24 cellular contexts compared by ENCODE assay signal in the genomic region with DNA sequence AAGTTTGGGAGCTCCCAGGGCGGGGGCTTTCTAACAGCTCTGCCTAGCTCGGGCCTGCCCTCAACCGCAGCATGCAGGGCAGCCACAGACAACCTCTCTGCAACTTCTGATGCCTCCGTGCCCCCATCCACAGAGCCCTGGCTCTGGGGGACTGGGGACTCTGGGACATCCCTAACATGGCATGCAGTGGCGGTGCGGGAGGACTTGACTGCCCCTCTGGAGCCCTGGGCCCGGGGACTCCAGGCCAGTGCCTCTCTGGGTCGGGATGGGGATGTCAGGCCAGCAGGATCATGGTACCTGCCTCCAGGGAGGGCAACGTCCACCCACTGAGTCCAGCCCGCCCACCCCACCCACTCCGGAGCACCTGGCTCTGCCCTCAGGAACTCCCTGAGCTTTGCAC. TPM values are rescaled to one million over a fixed set of nuclear protein-coding genes. Genes with fewer than 3 reads are reported as not detected.
DNase-seq lines count a peak whose midpoint lies in the region; TF ChIP-seq lines count a peak whose summit lies in the region.
"Had no signal": no experiment of that assay in that cellular context is flagged by ENCODE, and none has a peak within 500 bp of the region (broad histone marks: within the 10 kb centered on the region; RNA-seq: fewer than 3 reads in every experiment).

No MANE protein-coding gene starts in this region.

- H3K27me3 Mint-ChIP-seq in endothelial cell (ENCODE audit: unreplicated experiment) (peaks cover 9% of the 10 kb centered on the region), mesothelial cell of epicardium (ENCODE audit: low read depth) (no peaks in the 10 kb centered on the region)

- peak overlapping the region; percentile 82 for H3K4me2 ChIP-seq in BLaER1

- TF ChIP-seq POLR2A in stomach (IDR thresholded peaks at IDR 0.05) (no peak), spleen (IDR thresholded peaks at IDR 0.05) (no peak)

- H3K27me3 ChIP-seq in BLaER1 (no peaks in the 10 kb centered on the region), stomach (peaks cover 0 to 7% (median 0%) of the 10 kb centered on the region in 3 donors), spleen (replicated peaks in 1 of 7) (peaks cover 0 to 8% (median 0%) of the 10 kb centered on the region in 7 donors)
- H3K27me3 ChIP-seq in effector memory CD4-positive, alpha-beta T cell (replicated peaks; ENCODE audit: control insufficient read depth, insufficient read depth, low read length, poor library complexity, severe bottlenecking), result no peaks in the 10 kb centered on the region

- H3K4me3 Mint-ChIP-seq in endothelial cell (ENCODE audit: unreplicated experiment) (no peak overlapping the region), mesothelial cell of epicardium (no peak overlapping the region)
- H3K4me3 Mint-ChIP-seq: activated T-cell treated with anti-CD3 and anti-CD28 coated beads, Interleukin-2, amount 50 U/mL, for 4 hours had no signal

- H3K9me3 Mint-ChIP-seq in endothelial cell (ENCODE audit: unreplicated experiment), result no peaks in the 10 kb centered on the region
- no peaks in the 10 kb centered on the region for H3K9me3 Mint-ChIP-seq in mesothelial cell of epicardium
- H3K9me3 Mint-ChIP-seq: activated T-cell treated with anti-CD3 and anti-CD28 coated beads, Interleukin-2, amount 50 U/mL, for 4 hours had no signal

- H3K4me1 Mint-ChIP-seq in endothelial cell (ENCODE audit: unreplicated experiment), result peaks cover 20% of the 10 kb centered on the region
- peaks cover 39% of the 10 kb centered on the region for H3K4me1 Mint-ChIP-seq in mesothelial cell of epicardium

- intact Hi-C loops in stomach (cut with DNase I; ENCODE audit: low total_unique reads) (no loop called here), spleen (cut with DNase I; ENCODE audit: low total_unique reads) (no loop called here)

- peak overlapping the region; percentile 72 for H3K27ac ChIP-seq in BLaER1
- peak overlapping the region in 4 of 5 donors; percentile 26 to 82 (median 70) for H3K27ac ChIP-seq in stomach
- no peak overlapping the region for H3K27ac ChIP-seq in spleen
- no peak overlapping the region for H3K27ac ChIP-seq in effector memory CD4-positive, alpha-beta T cell (ENCODE audit: insufficient read depth, low read length, poor library complexity, severe bottlenecking)
- H3K27ac ChIP-seq: C4-2B had no signal

- no peaks in the 10 kb centered on the region for H4K20me1 ChIP-seq in BLaER1

- peak overlapping the region; percentile 50; the same call in 1 of the 2 replicates for H3K9ac ChIP-seq in BLaER1

- TF ChIP-seq CTCF in endothelial cell (IDR thresholded peaks at IDR 0.05; ENCODE audit: unreplicated experiment) (no peak), mesothelial cell of epicardium (IDR thresholded peaks at IDR 0.05; ENCODE audit: unreplicated experiment) (no peak), stomach (IDR thresholded peaks at IDR 0.05) (no peak), spleen (IDR thresholded peaks at IDR 0.05 in 8 of 11, conservative IDR thresholded peaks at IDR 0.05 in 3 of 11) (no peak)

- H3K4me3 ChIP-seq in BLaER1 (0 out of 2 replicates have a peak overlapping the region, but pooled peaks have one; percentile 31), stomach (peak overlapping the region in 2 of 4 donors; percentile 42 to 46), spleen (no peak overlapping the region)
- no peak overlapping the region for H3K4me3 ChIP-seq in effector memory CD4-positive, alpha-beta T cell (ENCODE audit: insufficient read depth, low read depth, low read length, poor library complexity, severe bottlenecking)

- WGBS in stomach, 5 donors, result 62 to 71% (median 69%) methylated on average over 4 to 11 of the region's 11 CpGs
- WGBS in spleen, 5 donors, result 78 to 91% (median 81%) methylated on average over 8 to 11 of the region's 11 CpGs

- no peaks in the 10 kb centered on the region for H3K9me3 ChIP-seq in BLaER1
- no peaks in the 10 kb centered on the region for H3K9me3 ChIP-seq in stomach
- H3K9me3 ChIP-seq in spleen, result no peaks in the 10 kb centered on the region
- H3K9me3 ChIP-seq in effector memory CD4-positive, alpha-beta T cell (ENCODE audit: control insufficient read depth, low read length), result no peaks in the 10 kb centered on the region

- no peak for DNase-seq in endothelial cell (ENCODE audit: low spot score)
- DNase-seq in mesothelial cell of epicardium (ENCODE audit: low spot score in 2 of 2, unreplicated experiment in 2 of 2), result no peak
- DNase-seq in stomach, result no peak
- no peak for DNase-seq in NCI-H774 (lab: John Stamatoyannopoulos, UW)
- DNase-seq in spleen, result no peak
- DNase-seq in AG08396 (ENCODE audit: low spot score), result no peak
- DNase-seq in effector memory CD4-positive, alpha-beta T cell, result no peak
- DNase-seq: activated CD4-positive, alpha-beta T cell treated with anti-CD3 and anti-CD28 coated beads for 1 hour; activated CD8-positive, alpha-beta memory T cell treated with anti-CD3 and anti-CD28 coated beads for 24 hours; activated naive CD4-positive, alpha-beta T cell treated with Interleukin-2 at 50 U/mL for 16 hours; activated T-cell treated with anti-CD3 and anti-CD28 coated beads, Interleukin-2, amount 50 U/mL, for 4 hours; glutamatergic neuron; NCI-H1092 treated with DMSO at 0.1 percent for 48 hours; NCI-H2107; NCI-H510A; stimulated activated naive CD4-positive, alpha-beta T cell had no signal

- H3K4me1 ChIP-seq in BLaER1, result peaks cover 72% of the 10 kb centered on the region
- peaks cover 12 to 68% (median 35%) of the 10 kb centered on the region in 4 donors for H3K4me1 ChIP-seq in stomach
- H3K4me1 ChIP-seq in spleen, result peaks cover 0 to 7% (median 0%) of the 10 kb centered on the region in 6 donors
- H3K4me1 ChIP-seq in effector memory CD4-positive, alpha-beta T cell (ENCODE audit: control insufficient read depth, insufficient read depth, low read length, poor library complexity, severe bottlenecking), result no peaks in the 10 kb centered on the region

- no peak for TF ChIP-seq EP300 in stomach (IDR thresholded peaks at IDR 0.05)

- H3K27ac Mint-ChIP-seq in endothelial cell (ENCODE audit: unreplicated experiment) (peak overlapping the region; percentile 48), mesothelial cell of epicardium (peak overlapping the region; percentile 57)

- H3K36me3 Mint-ChIP-seq in endothelial cell (ENCODE audit: low read depth, unreplicated experiment) (peaks cover 3% of the 10 kb centered on the region), mesothelial cell of epicardium (no peaks in the 10 kb centered on the region)

- H3K36me3 ChIP-seq in BLaER1, result no peaks in the 10 kb centered on the region
- H3K36me3 ChIP-seq in stomach, result no peaks in the 10 kb centered on the region
- H3K36me3 ChIP-seq in spleen, result no peaks in the 10 kb centered on the region
- no peaks in the 10 kb centered on the region for H3K36me3 ChIP-seq in effector memory CD4-positive, alpha-beta T cell (ENCODE audit: control insufficient read depth, insufficient read depth, low read length)

RNA-seq across cellular contexts. Expression of a gene that starts 0.5 kb away (rescaled TPM):
- total RNA-seq in endothelial cell (ENCODE audit: unreplicated experiment) (2.7 TPM), mesothelial cell of epicardium (10.7 to 11.1 TPM (median 10.9 TPM) in 3 replicates), stomach (100 to 1,000 TPM in 1 of 5 donors, 10 to 100 TPM in 4; 38.2 to 158 (median 64.6) TPM), spleen (10 to 100 TPM; 17.1 to 32.7 (median 23.2) TPM)
- polyA plus RNA-seq in stomach (10 to 100 TPM in 1 of 3 donors, 1 to 10 TPM in 2; 3.8 to 83.6 (median 8.7) TPM), spleen (10 to 100 TPM in 2 of 3 donors, 1 to 10 TPM in 1; 4.4 to 34.3 (median 16.2) TPM)

RNA-seq across cellular contexts. Expression of a gene that starts 52.6 kb away (rescaled TPM):
- 7.5 TPM for total RNA-seq in endothelial cell (ENCODE audit: unreplicated experiment)
- total RNA-seq in mesothelial cell of epicardium, result 1.6 TPM in 1 of 3 replicates, not detected in the others
- total RNA-seq in stomach, result not detected
- polyA plus RNA-seq in stomach, result under 1 TPM in 1 of 3 donors, not detected in 2; 0.33 TPM
- total RNA-seq in spleen, result not detected
- not detected for polyA plus RNA-seq in spleen
- total RNA-seq: A673; activated T-cell treated with anti-CD3 and anti-CD28 coated beads, Interleukin-2, amount 50 U/mL, for 4 hours; LHCN-M2; lower leg skin; osteoblast; RPMI7951; urinary bladder had no signal
- polyA plus RNA-seq: urinary bladder had no signal

Comparison
In these comparisons a context has a peak if more than half of its experiments do, and no peak if none do; other contexts are left out.
1. H3K27ac ChIP-seq: peak in BLaER1 (single experiment) and stomach (4 of 5); none in spleen (0 of 8) and effector memory CD4-positive, alpha-beta T cell (single experiment).